In genomic region chr22:40180403-40180802, GRCh38 we compare ENCODE assay signal across 11 cellular contexts. TPM values are rescaled to one million over a fixed set of nuclear protein-coding genes. Genes with fewer than 3 reads are reported as not detected.
DNase-seq lines count a peak whose midpoint lies in the region; ATAC-seq and TF ChIP-seq lines count a peak whose summit lies in the region.
"Had no signal": no experiment of that assay in that cellular context is flagged by ENCODE, and none has a peak within 500 bp of the region (broad histone marks: within the 10 kb centered on the region; RNA-seq: fewer than 3 reads in every experiment).

No MANE protein-coding gene starts in this region.

- intact Hi-C loops in PC-9 (cut with micrococcal nuclease; ENCODE audit: unreplicated experiment): no loop called here

- 47 to 66% methylated on average over 3 to 4 of the region's 4 CpGs for WGBS in endodermal cell (ENCODE audit: insufficient coverage in 1 of 2, insufficient read length in 1 of 2), 2 experiments

- H3F3A ChIP-seq in PC-9 (ENCODE audit: insufficient read depth, low read depth): peaks cover 13% of the 10 kb centered on the region

- no peaks in the 10 kb centered on the region for H3K27me3 Mint-ChIP-seq in endodermal cell (ENCODE audit: insufficient read depth)

- DNase-seq in GM12864 (ENCODE audit: low read depth) (no peak), PC-9 (no peak), endodermal cell (no peak), NCI-H1092 treated with DMSO at 0.1 percent for 48 hours (lab: John Stamatoyannopoulos, UW) (no peak), islet precursor cell (no peak)
- DNase-seq: activated CD4-positive, alpha-beta T cell treated with anti-CD3 and anti-CD28 coated beads for 4 hours; NCI-H2081 treated with DMSO at 0.1 percent for 48 hours; nucleus accumbens; stimulated activated naive CD4-positive, alpha-beta T cell treated with Interleukin-2 at 50 U/mL for 16 hours had no signal

- H3K4me1 ChIP-seq in PC-9 (replicated peaks; ENCODE audit: insufficient read depth) (peaks cover 38% of the 10 kb centered on the region), endodermal cell (ENCODE audit: control insufficient read depth, insufficient read depth, low read length) (peaks cover 20% of the 10 kb centered on the region), rectal smooth muscle tissue (ENCODE audit: control insufficient read depth, insufficient read depth, low read length) (peaks cover 31% of the 10 kb centered on the region)

- CTCF ChIA-PET in PC-9 (lab: Charles Lee): no interaction called here

- no peaks in the 10 kb centered on the region for H3K27me3 ChIP-seq in PC-9 (ENCODE audit: insufficient read depth, low read depth)
- H3K27me3 ChIP-seq in endodermal cell (ENCODE audit: control insufficient read depth, insufficient read depth, low read length, poor library complexity, severe bottlenecking): no peaks in the 10 kb centered on the region
- H3K27me3 ChIP-seq in rectal smooth muscle tissue (ENCODE audit: control insufficient read depth, insufficient read depth, low read length): no peaks in the 10 kb centered on the region

- TF ChIP-seq CTCF in GM12864 (IDR thresholded peaks at IDR 0.05; ENCODE audit: low read depth, low read length, missing control alignments) (no peak), PC-9 (conservative IDR thresholded peaks at IDR 0.05) (no peak), endodermal cell (conservative IDR thresholded peaks at IDR 0.05) (no peak)

- H3K9me2 ChIP-seq in PC-9 (ENCODE audit: insufficient read depth): no peaks in the 10 kb centered on the region

- ATAC-seq in HG02571 (IDR thresholded peaks at IDR 0.05; ENCODE audit: unreplicated experiment): no peak

- peak overlapping the region; percentile 54 for H3K27ac Mint-ChIP-seq in endodermal cell

- H2AFZ ChIP-seq in PC-9: no peak overlapping the region

- H3K4me3 Mint-ChIP-seq in endodermal cell: peak overlapping the region; percentile 90

- POLR2A ChIA-PET in PC-9 (lab: Charles Lee; ENCODE audit: unreplicated experiment): no interaction called here

- H3K9me3 ChIP-seq in PC-9 (ENCODE audit: insufficient read depth, low read depth) (no peaks in the 10 kb centered on the region), endodermal cell (ENCODE audit: control insufficient read depth, low read length) (no peaks in the 10 kb centered on the region)

- no peaks in the 10 kb centered on the region for H3K36me3 Mint-ChIP-seq in endodermal cell (ENCODE audit: low read depth)

- no peaks in the 10 kb centered on the region for H3K9me3 Mint-ChIP-seq in endodermal cell

- no peak overlapping the region for H3K9ac ChIP-seq in endodermal cell (ENCODE audit: extremely low read depth, low read length, poor library complexity, severe bottlenecking)
- H3K9ac ChIP-seq in rectal smooth muscle tissue (ENCODE audit: low read length): peak overlapping the region; percentile 1

- peaks cover 60% of the 10 kb centered on the region for H3K4me1 Mint-ChIP-seq in endodermal cell

- H3K27ac ChIP-seq in PC-9 (no peak overlapping the region), endodermal cell (ENCODE audit: low read depth, low read length) (no peak overlapping the region), rectal smooth muscle tissue (ENCODE audit: low read depth, low read length) (peak overlapping the region; percentile 33)

- no TSS peak for BruUV-seq in PC-9 (replicated peaks; lab: Mats Ljungman, UMichigan)

- H3K4me2 ChIP-seq in PC-9: peak overlapping the region; percentile 96

- peaks cover 76% of the 10 kb centered on the region for H3K79me2 ChIP-seq in PC-9 (ENCODE audit: low read depth)

- H3K4me3 ChIP-seq in GM12864 (ENCODE audit: low read depth, low read length) (peak overlapping the region; percentile 36; the same call in 1 of the 2 replicates), PC-9 (peak overlapping the region; percentile 91; the same call in 1 of the 2 replicates), endodermal cell (ENCODE audit: low read length) (peak overlapping the region; percentile 100), rectal smooth muscle tissue (ENCODE audit: low read length) (no peak overlapping the region)

- no peaks in the 10 kb centered on the region for H3K36me3 ChIP-seq in PC-9 (ENCODE audit: low read depth)
- no peaks in the 10 kb centered on the region for H3K36me3 ChIP-seq in endodermal cell (ENCODE audit: control insufficient read depth, insufficient read depth, low read length)
- H3K36me3 ChIP-seq in rectal smooth muscle tissue (ENCODE audit: control insufficient read depth, insufficient read depth, low read length): no peaks in the 10 kb centered on the region

- H4K20me1 ChIP-seq in PC-9 (ENCODE audit: insufficient read depth): peaks cover 11% of the 10 kb centered on the region

RNA-seq across cellular contexts. Expression of gene TNRC6B, which starts 2.7 kb away (rescaled TPM):
- total RNA-seq in PC-9 (2021): 57.8 and 62.7 TPM in 2 replicates
- total RNA-seq in endodermal cell: 10 to 100 TPM; 57.5 to 62.5 TPM
- polyA plus RNA-seq in endodermal cell (2013, experiment 1 of 2): 13.7 TPM
- 14.7 TPM for polyA plus RNA-seq in endodermal cell (2013, experiment 2 of 2)
